ENCODE assay signal across 8 cellular contexts in genomic region chr11:859394-860131, GRCh38. TPM values are rescaled to one million over a fixed set of nuclear protein-coding genes. Genes with fewer than 3 reads are reported as not detected.
DNase-seq lines count a peak whose midpoint lies in the region; ATAC-seq and TF ChIP-seq lines count a peak whose summit lies in the region.

No MANE protein-coding gene starts in this region.

- ATAC-seq in GM19035 (IDR thresholded peaks at IDR 0.05; ENCODE audit: unreplicated experiment) (no peak), GM21526 (IDR thresholded peaks at IDR 0.05; ENCODE audit: low FRiP score, unreplicated experiment) (no peak)

- TF ChIP-seq CTCF in choroid plexus epithelial cell (conservative IDR thresholded peaks at IDR 0.05; ENCODE audit: low read depth, low read length), result no peak

- DNase-seq in DMS153 treated with DMSO at 0.1 percent for 48 hours (lab: John Stamatoyannopoulos, UW; ENCODE audit: unreplicated experiment) (peak; percentile 40), NCI-H345 treated with DMSO at 0.1 percent for 48 hours (lab: John Stamatoyannopoulos, UW; ENCODE audit: unreplicated experiment) (peak; percentile 83), choroid plexus epithelial cell (ENCODE audit: low read depth) (peak; percentile 97), mucosa of gallbladder (ENCODE audit: low spot score) (peak; percentile 83), T-helper 1 cell (no peak)
- no peak for DNase-seq in activated T-cell treated with anti-CD3 and anti-CD28 coated beads, Interleukin-2, amount 50 U/mL, for 1 hour

- H3K4me3 ChIP-seq in choroid plexus epithelial cell (ENCODE audit: low read depth, low read length), result peak overlapping the region; percentile 55

RNA-seq across cellular contexts. Expression of gene TSPAN4, which starts 16.9 kb away (rescaled TPM):
- 34.6 TPM for total RNA-seq in mucosa of gallbladder

RNA-seq across cellular contexts. Expression of gene POLR2L, which starts 17.2 kb away (rescaled TPM):
- total RNA-seq in mucosa of gallbladder, result 108 TPM

RNA-seq across cellular contexts. Expression of gene CD151, which starts 26.8 kb away (rescaled TPM):
- 442 TPM for total RNA-seq in mucosa of gallbladder

RNA-seq across cellular contexts. Expression of gene CRACR2B, which starts 31.8 kb away (rescaled TPM):
- 40.5 TPM for total RNA-seq in mucosa of gallbladder

RNA-seq across cellular contexts. Expression of gene PNPLA2, which starts 40.8 kb away (rescaled TPM):
- total RNA-seq in mucosa of gallbladder, result 159 TPM

Comparison
In these comparisons a context has a peak if more than half of its experiments do, and no peak if none do; other contexts are left out.
1. DNase-seq: peak in DMS153 treated with DMSO at 0.1 percent for 48 hours (single experiment), NCI-H345 treated with DMSO at 0.1 percent for 48 hours (single experiment), choroid plexus epithelial cell (single experiment) and mucosa of gallbladder (single experiment); none in activated T-cell treated with anti-CD3 and anti-CD28 coated beads, Interleukin-2, amount 50 U/mL, for 1 hour (single experiment) and T-helper 1 cell (0 of 5).